11 cellular contexts compared by ENCODE assay signal in genomic region chr5:157222506-157223230, GRCh38. TPM values are rescaled to one million over a fixed set of nuclear protein-coding genes. Genes with fewer than 3 reads are reported as not detected.
DNase-seq lines count a peak whose midpoint lies in the region; ATAC-seq, FAIRE-seq and TF ChIP-seq lines count a peak whose summit lies in the region.
"Had no signal": no experiment of that assay in that cellular context is flagged by ENCODE, and none has a peak within 500 bp of the region (broad histone marks: within the 10 kb centered on the region; RNA-seq: fewer than 3 reads in every experiment).

No MANE protein-coding gene starts in this region.

- no peak overlapping the region for H3K4me2 ChIP-seq in A549

- H3K9me3 Mint-ChIP-seq in nephron progenitor cell, result no peaks in the 10 kb centered on the region

- H3K27ac Mint-ChIP-seq in nephron progenitor cell, result no peak overlapping the region

- no peak for FAIRE-seq in A549 (lab: Jason Lieb, UNC)
- FAIRE-seq: endometrium had no signal

- DNase-seq in A549 (ENCODE audit: low read depth in 1 of 2, low spot score in 1 of 2) (no peak), HK-2 (ENCODE audit: unreplicated experiment) (peak; percentile 36), kidney tubule cell (ENCODE audit: low spot score) (peak; percentile 47), nephron progenitor cell (no peak), dorsolateral prefrontal cortex (no peak)
- peak; percentile 74 for DNase-seq in activated CD8-positive, alpha-beta memory T cell treated with anti-CD3 and anti-CD28 coated beads, Interleukin-2, amount 50 U/mL, for 4 hours

- POLR2A ChIA-PET in A549 (lab: Yijun Ruan, JAX), result no interaction called here

- no peaks in the 10 kb centered on the region for H3K9me3 ChIP-seq in A549

- H3K27me3 ChIP-seq in dorsolateral prefrontal cortex, result no peaks in the 10 kb centered on the region

- TF ChIP-seq EP300 in A549 (IDR thresholded peaks at IDR 0.05), result no peak

- intact Hi-C loops in dorsolateral prefrontal cortex (cut with DNase I), result no loop called here

- ATAC-seq in A549, result peak; percentile 26 to 47; a peak in 3 of 6 replicates
- no peak for ATAC-seq in GM19328 (IDR thresholded peaks at IDR 0.05; ENCODE audit: unreplicated experiment)
- no peak for ATAC-seq in GM19395 (IDR thresholded peaks at IDR 0.05; ENCODE audit: unreplicated experiment)

- H3K27ac ChIP-seq in A549 (no peak overlapping the region), dorsolateral prefrontal cortex (no peak overlapping the region)
- H3K27ac ChIP-seq: C4-2B had no signal

- no peak for TF ChIP-seq POLR2A in A549 (IDR thresholded peaks at IDR 0.05; ENCODE audit: low read length)

- CTCF ChIA-PET in A549 (lab: Yijun Ruan, JAX), result interaction anchor here (1.5 kb wide), 1 partner anchor 32 kb away, joined by 5 read pairs; no protein-coding TSS in a partner anchor

- no peaks in the 10 kb centered on the region for H3K36me3 Mint-ChIP-seq in nephron progenitor cell (ENCODE audit: low read depth)

- 61% methylated on average over 10 of the region's 10 CpGs for WGBS in A549 (ENCODE audit: missing lambda C conversion rate)

- no peak for TF ChIP-seq CTCF in A549 (IDR thresholded peaks at IDR 0.05)
- no peak for TF ChIP-seq CTCF in nephron progenitor cell (IDR thresholded peaks at IDR 0.05)
- TF ChIP-seq CTCF in dorsolateral prefrontal cortex (IDR thresholded peaks at IDR 0.05 in 54 of 56, conservative IDR thresholded peaks at IDR 0.05 in 2 of 56; ENCODE audit: low read depth in 1 of 56, partially characterized antibody in 56 of 56), result no peak

- no peak overlapping the region for H3K4me3 Mint-ChIP-seq in nephron progenitor cell

- no peak for TF ChIP-seq RAD21 in A549 (conservative IDR thresholded peaks at IDR 0.05 in 1 of 2, IDR thresholded peaks at IDR 0.05 in 1 of 2)

- peaks cover 2% of the 10 kb centered on the region for H3K27me3 Mint-ChIP-seq in nephron progenitor cell (ENCODE audit: low read depth, poor library complexity)

- no peaks in the 10 kb centered on the region for H3K4me1 ChIP-seq in A549

- H3K4me1 Mint-ChIP-seq in nephron progenitor cell, result peaks cover 9% of the 10 kb centered on the region

- H3K4me3 ChIP-seq in A549, result no peak overlapping the region
- H3K4me3 ChIP-seq in dorsolateral prefrontal cortex, result no peak overlapping the region

TF ChIP-seq in A549, 52 proteins besides CTCF, POLR2A, EP300 and RAD21:
- no peak for TF ChIP-seq RCOR1 (IDR thresholded peaks at IDR 0.05; ENCODE audit: low read depth, low read length)
- no peak for TF ChIP-seq E2F6 (IDR thresholded peaks at IDR 0.05; ENCODE audit: borderline replicate concordance, low read depth)
- no peak for TF ChIP-seq HOXB13 (CRISPR knock-in tag; IDR thresholded peaks at IDR 0.05; ENCODE audit: low read depth)
- no peak for TF ChIP-seq RNF2 (IDR thresholded peaks at IDR 0.05; ENCODE audit: borderline replicate concordance, low read depth)

RNA-seq across cellular contexts. Expression of gene ITK, which starts 42.0 kb away (rescaled TPM):
- polyA plus RNA-seq in A549 (2011; rRNA removed) (0.03 TPM in 1 of 2 replicates, not detected in the other), A549 (2017; fragmentation: RNase III; extraction: RNeasy Plus Mini Kit Qiagen cat#74134 plus additional on column Dnase treatment) (not detected in 3 replicates)
- polyA plus RNA-seq in A549 (2012; cell fraction: cytosol; rRNA removed), result not detected in 2 replicates
- not detected in 2 replicates for polyA plus RNA-seq in A549 (2012; cell fraction: nucleus; rRNA removed)
- not detected in 2 replicates for polyA minus RNA-seq in A549 (2011; rRNA and poly(A)+ RNA removed)
- total RNA-seq in dorsolateral prefrontal cortex, result 1 to 10 TPM in 16 of 120 experiments, under 1 TPM in 66, not detected in 38; 0.10 to 2.9 (median 0.57) TPM

RNA-seq across cellular contexts. Expression of gene CYFIP2, which starts 43.3 kb away (rescaled TPM):
- polyA plus RNA-seq in A549 (2011; rRNA removed) (9.0 and 25.4 TPM in 2 replicates), A549 (2017; fragmentation: RNase III; extraction: RNeasy Plus Mini Kit Qiagen cat#74134 plus additional on column Dnase treatment) (18.6 to 23.8 TPM (median 21.8 TPM) in 3 replicates)
- polyA plus RNA-seq in A549 (2012; cell fraction: cytosol; rRNA removed), result 10.7 and 14.3 TPM in 2 replicates
- 22.5 and 35.6 TPM in 2 replicates for polyA plus RNA-seq in A549 (2012; cell fraction: nucleus; rRNA removed)
- 59.6 and 74.0 TPM in 2 replicates for polyA minus RNA-seq in A549 (2011; rRNA and poly(A)+ RNA removed)
- total RNA-seq in dorsolateral prefrontal cortex, result 100 to 1,000 TPM; 150 to 487 (median 373) TPM

RNA-seq across cellular contexts. Expression of gene GARIN3, which starts 56.6 kb away (rescaled TPM):
- polyA plus RNA-seq in A549 (2011; rRNA removed) (not detected in 2 replicates), A549 (2017; fragmentation: RNase III; extraction: RNeasy Plus Mini Kit Qiagen cat#74134 plus additional on column Dnase treatment) (not detected in 3 replicates)
- not detected in 2 replicates for polyA plus RNA-seq in A549 (2012; cell fraction: cytosol; rRNA removed)
- polyA plus RNA-seq in A549 (2012; cell fraction: nucleus; rRNA removed), result not detected in 2 replicates
- not detected in 2 replicates for polyA minus RNA-seq in A549 (2011; rRNA and poly(A)+ RNA removed)
- not detected for total RNA-seq in dorsolateral prefrontal cortex
- total RNA-seq: omental fat pad had no signal

Comparison
In these comparisons a context has a peak if more than half of its experiments do, and no peak if none do; other contexts are left out.
1. ATAC-seq: peak in A549 (2 of 2); none in GM19328 (single experiment) and GM19395 (single experiment).
2. DNase-seq: peak in HK-2 (single experiment), activated CD8-positive, alpha-beta memory T cell treated with anti-CD3 and anti-CD28 coated beads, Interleukin-2, amount 50 U/mL, for 4 hours (single experiment) and kidney tubule cell (single experiment); none in A549 (0 of 2), nephron progenitor cell (single experiment) and dorsolateral prefrontal cortex (0 of 10).